Comparison of ENCODE assay signal across 1 cellular context in genomic region chr20:33273117-33273851, GRCh38.
TF ChIP-seq lines count a peak whose summit lies in the region.

No MANE protein-coding gene starts in this region.

TF ChIP-seq in HepG2, 621 proteins besides CTCF, POLR2A, EP300 and RAD21 (continued from another document and continues in another):
- peak; percentile 33; the same call in 1 of the 2 replicates for TF ChIP-seq ARID5B (CRISPR knock-in tag; IDR thresholded peaks at IDR 0.05)
- TF ChIP-seq ZBTB43 (CRISPR knock-in tag; conservative IDR thresholded peaks at IDR 0.05): no peak
- TF ChIP-seq ZNF280D (CRISPR knock-in tag; IDR thresholded peaks at IDR 0.05): no peak
- no peak for TF ChIP-seq REST (IDR thresholded peaks at IDR 0.05; ENCODE audit: borderline replicate concordance in 1 of 2, low read depth in 1 of 2, low read length in 2 of 2)
- TF ChIP-seq CBX5 (CRISPR knock-in tag; IDR thresholded peaks at IDR 0.05; ENCODE audit: borderline replicate concordance): peak; percentile 18; the same call in 1 of the 2 replicates
- no peak for TF ChIP-seq MED1 (CRISPR knock-in tag; IDR thresholded peaks at IDR 0.05)
- no peak for TF ChIP-seq PAWR (CRISPR knock-in tag; IDR thresholded peaks at IDR 0.05; ENCODE audit: borderline replicate concordance)
- TF ChIP-seq MTERF4 (CRISPR knock-in tag; IDR thresholded peaks at IDR 0.05): 0 out of 2 replicates have a peak, but pooled peaks have one; percentile 33
- no peak for TF ChIP-seq GTF2F1 (IDR thresholded peaks at IDR 0.05; ENCODE audit: low read length)
- no peak for TF ChIP-seq ZC3H4 (CRISPR knock-in tag; IDR thresholded peaks at IDR 0.05; ENCODE audit: borderline replicate concordance)
- TF ChIP-seq ZNF644 (CRISPR knock-in tag; IDR thresholded peaks at IDR 0.05; ENCODE audit: low read depth): peak; percentile 53; the same call in 1 of the 2 replicates
- no peak for TF ChIP-seq MTF2 (CRISPR knock-in tag; IDR thresholded peaks at IDR 0.05; ENCODE audit: borderline replicate concordance)
- TF ChIP-seq JUNB (CRISPR knock-in tag; IDR thresholded peaks at IDR 0.05; ENCODE audit: borderline replicate concordance): no peak
- TF ChIP-seq TBX2 (CRISPR knock-in tag; IDR thresholded peaks at IDR 0.05; ENCODE audit: borderline replicate concordance): 0 out of 2 replicates have a peak, but pooled peaks have one; percentile 8
- TF ChIP-seq KLF15 (CRISPR knock-in tag; IDR thresholded peaks at IDR 0.05; ENCODE audit: borderline replicate concordance): no peak
- 0 out of 2 replicates have a peak, but pooled peaks have one; percentile 68 for TF ChIP-seq ZNF512B (CRISPR knock-in tag; IDR thresholded peaks at IDR 0.05; ENCODE audit: borderline replicate concordance)
- TF ChIP-seq RXRA (CRISPR knock-in tag; IDR thresholded peaks at IDR 0.05): 0 out of 2 replicates have a peak, but pooled peaks have one; percentile 43
- TF ChIP-seq ZBTB46 (CRISPR knock-in tag; IDR thresholded peaks at IDR 0.05; ENCODE audit: borderline replicate concordance): no peak
- no peak for TF ChIP-seq HDAC1 (CRISPR knock-in tag; IDR thresholded peaks at IDR 0.05)
- no peak for TF ChIP-seq ZBTB26 (CRISPR knock-in tag; IDR thresholded peaks at IDR 0.05; ENCODE audit: borderline replicate concordance)
